Comparison of ENCODE assay signal across 18 cellular contexts in genomic region chr7:152132812-152133211, GRCh38.
A peak's percentile ranks its signal among the peaks of the same experiment; 100 is the strongest.
DNase-seq lines count a peak whose midpoint lies in the region; ATAC-seq, FAIRE-seq and TF ChIP-seq lines count a peak whose summit lies in the region.
"Had no signal": no experiment of that assay in that cellular context is flagged by ENCODE, and none has a peak within 500 bp of the region (broad histone marks: within the 10 kb centered on the region; RNA-seq: fewer than 3 reads in every experiment).

No MANE protein-coding gene starts in this region.

- no peak overlapping the region for H2AFZ ChIP-seq in endothelial cell of umbilical vein (ENCODE audit: low read depth, low read length)

- peak overlapping the region; percentile 30 for H3K27ac Mint-ChIP-seq in activated T-helper 17 cell treated with anti-CD3 and anti-CD28 coated beads, Interleukin-2, amount 50 U/mL, for 72 hours
- H3K27ac Mint-ChIP-seq in stimulated activated effector memory CD8-positive, alpha-beta T cell treated with anti-CD3 and anti-CD28 coated beads, Interleukin-12 subunit alpha, Interleukin-12 subunit beta, amount 100 ng/mL, for 72 hours: peak overlapping the region; percentile 62
- no peak overlapping the region for H3K27ac Mint-ChIP-seq in activated naive CD8-positive, alpha-beta T cell treated with anti-CD3 and anti-CD28 coated beads for 36 hours
- H3K27ac Mint-ChIP-seq: B cell had no signal

- peaks cover 53% of the 10 kb centered on the region for H3K36me3 ChIP-seq in left ventricle myocardium inferior
- H3K36me3 ChIP-seq in endothelial cell of umbilical vein (ENCODE audit: control insufficient read depth in 2 of 2, extremely low read depth in 1 of 2, insufficient read depth in 2 of 2, low read length in 2 of 2): peaks cover 0 to 20% of the 10 kb centered on the region in 2 experiments
- H3K36me3 ChIP-seq in upper lobe of right lung: peaks cover 50% of the 10 kb centered on the region

- no peak for TF ChIP-seq POLR2A in endothelial cell of umbilical vein (IDR thresholded peaks at IDR 0.05; ENCODE audit: low read depth, low read length)

- ATAC-seq in Right ventricle myocardium superior (ENCODE audit: poor library complexity) (peak; percentile 40), upper lobe of right lung (no peak)
- ATAC-seq in activated T-helper 17 cell treated with anti-CD3 and anti-CD28 coated beads, Interleukin-2, amount 50 U/mL, for 72 hours (replicated peaks): no peak
- ATAC-seq in stimulated activated effector memory CD8-positive, alpha-beta T cell treated with anti-CD3 and anti-CD28 coated beads, Interleukin-12 subunit alpha, Interleukin-12 subunit beta, amount 100 ng/mL, for 72 hours: no peak

- TF ChIP-seq CTCF in left ventricle myocardium inferior (IDR thresholded peaks at IDR 0.05; ENCODE audit: borderline replicate concordance) (no peak), endothelial cell of umbilical vein (IDR thresholded peaks at IDR 0.05; ENCODE audit: extremely low read depth in 1 of 2, insufficient read depth in 1 of 2, low read depth in 1 of 2, low read length in 2 of 2) (no peak), upper lobe of right lung (IDR thresholded peaks at IDR 0.05) (no peak)

- peaks cover 76% of the 10 kb centered on the region for H3K36me3 Mint-ChIP-seq in activated T-helper 17 cell treated with anti-CD3 and anti-CD28 coated beads, Interleukin-2, amount 50 U/mL, for 72 hours (ENCODE audit: low read depth)
- H3K36me3 Mint-ChIP-seq in stimulated activated effector memory CD8-positive, alpha-beta T cell treated with anti-CD3 and anti-CD28 coated beads, Interleukin-12 subunit alpha, Interleukin-12 subunit beta, amount 100 ng/mL, for 72 hours: peaks cover 77% of the 10 kb centered on the region
- H3K36me3 Mint-ChIP-seq in activated naive CD8-positive, alpha-beta T cell treated with anti-CD3 and anti-CD28 coated beads for 36 hours: peaks cover 19% of the 10 kb centered on the region

- H3K4me1 ChIP-seq in left ventricle myocardium inferior (peaks cover 37% of the 10 kb centered on the region), endothelial cell of umbilical vein (ENCODE audit: control insufficient read depth, extremely low read depth, insufficient read depth, low read length) (peaks cover 10% of the 10 kb centered on the region), upper lobe of right lung (no peaks in the 10 kb centered on the region)

- BruUV-seq in endothelial cell of umbilical vein (replicated peaks; lab: Mats Ljungman, UMichigan): no TSS peak

- no peaks in the 10 kb centered on the region for H3K4me1 Mint-ChIP-seq in activated T-helper 17 cell treated with anti-CD3 and anti-CD28 coated beads, Interleukin-2, amount 50 U/mL, for 72 hours
- peaks cover 13% of the 10 kb centered on the region for H3K4me1 Mint-ChIP-seq in stimulated activated effector memory CD8-positive, alpha-beta T cell treated with anti-CD3 and anti-CD28 coated beads, Interleukin-12 subunit alpha, Interleukin-12 subunit beta, amount 100 ng/mL, for 72 hours
- no peaks in the 10 kb centered on the region for H3K4me1 Mint-ChIP-seq in activated naive CD8-positive, alpha-beta T cell treated with anti-CD3 and anti-CD28 coated beads for 36 hours
- H3K4me1 Mint-ChIP-seq: B cell had no signal

- intact Hi-C loops in Right ventricle myocardium superior (cut with DNase I): no loop called here
- intact Hi-C loops in left ventricle myocardium inferior (cut with micrococcal nuclease): no loop called here
- intact Hi-C loops in endothelial cell of umbilical vein (cut with micrococcal nuclease): loop anchor here (5.0 kb wide), 1 partner anchor 106 kb away; the partner anchor contains the start of gene GALNT11
- intact Hi-C loops in upper lobe of right lung (cut with DNase I): no loop called here

- H3K9me1 ChIP-seq in endothelial cell of umbilical vein (replicated peaks; ENCODE audit: control insufficient read depth, extremely low read depth, insufficient read depth, low read length): no peaks in the 10 kb centered on the region

- H3K4me2 ChIP-seq in endothelial cell of umbilical vein (ENCODE audit: insufficient read depth, low read length): no peak overlapping the region

- no peaks in the 10 kb centered on the region for H3K9me3 Mint-ChIP-seq in activated T-helper 17 cell treated with anti-CD3 and anti-CD28 coated beads, Interleukin-2, amount 50 U/mL, for 72 hours
- no peaks in the 10 kb centered on the region for H3K9me3 Mint-ChIP-seq in stimulated activated effector memory CD8-positive, alpha-beta T cell treated with anti-CD3 and anti-CD28 coated beads, Interleukin-12 subunit alpha, Interleukin-12 subunit beta, amount 100 ng/mL, for 72 hours
- H3K9me3 Mint-ChIP-seq in activated naive CD8-positive, alpha-beta T cell treated with anti-CD3 and anti-CD28 coated beads for 36 hours: no peaks in the 10 kb centered on the region

- H3K27me3 Mint-ChIP-seq in activated T-helper 17 cell treated with anti-CD3 and anti-CD28 coated beads, Interleukin-2, amount 50 U/mL, for 72 hours: no peaks in the 10 kb centered on the region
- H3K27me3 Mint-ChIP-seq in activated naive CD8-positive, alpha-beta T cell treated with anti-CD3 and anti-CD28 coated beads for 36 hours: no peaks in the 10 kb centered on the region
- H3K27me3 Mint-ChIP-seq: B cell had no signal

- H3K27me3 ChIP-seq in left ventricle myocardium inferior (ENCODE audit: low read depth): no peaks in the 10 kb centered on the region
- H3K27me3 ChIP-seq in endothelial cell of umbilical vein (ENCODE audit: control insufficient read depth in 2 of 2, insufficient read depth in 2 of 2, low read length in 2 of 2): no peaks in the 10 kb centered on the region
- no peaks in the 10 kb centered on the region for H3K27me3 ChIP-seq in upper lobe of right lung

- CTCF ChIA-PET in endothelial cell of umbilical vein (lab: Charles Lee): interaction anchor here (0.9 to 1.4 kb wide), 2 partner anchors 28 to 56 kb away, joined by 3 read pairs; no protein-coding TSS in a partner anchor

- no peak overlapping the region for H3K27ac ChIP-seq in left ventricle myocardium inferior (replicated peaks)
- H3K27ac ChIP-seq in endothelial cell of umbilical vein (ENCODE audit: insufficient read depth, low read depth, low read length): no peak overlapping the region
- H3K27ac ChIP-seq in upper lobe of right lung: no peak overlapping the region

- no peak overlapping the region for H3K9ac ChIP-seq in endothelial cell of umbilical vein (replicated peaks; ENCODE audit: extremely low read depth, insufficient read depth, low read length)

- no peak for FAIRE-seq in endothelial cell of umbilical vein (lab: Jason Lieb, UNC)
- FAIRE-seq: A204.1, H54 had no signal

- dilution Hi-C loops in endothelial cell of umbilical vein (cut with MboI; ENCODE audit: extremely low pct_ligation_motif_present, low sequenced_read_pairs): no loop called here

- H4K20me1 ChIP-seq in endothelial cell of umbilical vein (replicated peaks; ENCODE audit: control insufficient read depth, extremely low read depth, insufficient read depth, low read length): no peaks in the 10 kb centered on the region

- DNase-seq in Right ventricle myocardium superior (no peak), left ventricle myocardium inferior (no peak), endothelial cell of umbilical vein (ENCODE audit: low read depth, low spot score) (peak; percentile 33), upper lobe of right lung (no peak), HUDEP-2 (lab: John Stamatoyannopoulos, UW; ENCODE audit: unreplicated experiment in 76 of 76) (no peak)
- DNase-seq in stimulated activated effector memory CD8-positive, alpha-beta T cell treated with anti-CD3 and anti-CD28 coated beads, Interleukin-12 subunit alpha, Interleukin-12 subunit beta, amount 100 ng/mL, for 72 hours (ENCODE audit: low spot score in 2 of 2): no peak
- no peak for DNase-seq in activated naive CD8-positive, alpha-beta T cell treated with anti-CD3 and anti-CD28 coated beads for 36 hours
- DNase-seq: IMR-90, MV-4-11, NCI-H1105 treated with DMSO at 0.1 percent for 48 hours, NCI-H2029 treated with DMSO at 0.1 percent for 48 hours, NCI-H226, NCI-H510A treated with DMSO at 0.1 percent for 48 hours, NCI-H748 treated with DMSO at 0.1 percent for 48 hours had no signal

- no peak overlapping the region for H3K4me3 ChIP-seq in left ventricle myocardium inferior
- no peak overlapping the region for H3K4me3 ChIP-seq in endothelial cell of umbilical vein (replicated peaks in 1 of 3; ENCODE audit: insufficient read depth in 1 of 3, low read depth in 1 of 3, low read length in 3 of 3)
- no peak overlapping the region for H3K4me3 ChIP-seq in upper lobe of right lung

- POLR2A ChIA-PET in endothelial cell of umbilical vein (lab: Charles Lee): no interaction called here

- no peak overlapping the region for H3K4me3 Mint-ChIP-seq in activated T-helper 17 cell treated with anti-CD3 and anti-CD28 coated beads, Interleukin-2, amount 50 U/mL, for 72 hours
- no peak overlapping the region for H3K4me3 Mint-ChIP-seq in stimulated activated effector memory CD8-positive, alpha-beta T cell treated with anti-CD3 and anti-CD28 coated beads, Interleukin-12 subunit alpha, Interleukin-12 subunit beta, amount 100 ng/mL, for 72 hours
- H3K4me3 Mint-ChIP-seq in activated naive CD8-positive, alpha-beta T cell treated with anti-CD3 and anti-CD28 coated beads for 36 hours: no peak overlapping the region
- H3K4me3 Mint-ChIP-seq: B cell had no signal

- no peaks in the 10 kb centered on the region for H3K9me3 ChIP-seq in left ventricle myocardium inferior (replicated peaks)
- H3K9me3 ChIP-seq in endothelial cell of umbilical vein (replicated peaks; ENCODE audit: control insufficient read depth, insufficient read depth, low read length): no peaks in the 10 kb centered on the region
- no peaks in the 10 kb centered on the region for H3K9me3 ChIP-seq in upper lobe of right lung

- no peaks in the 10 kb centered on the region for H3K79me2 ChIP-seq in endothelial cell of umbilical vein (ENCODE audit: control insufficient read depth, insufficient read depth, low read length)

TF ChIP-seq in endothelial cell of umbilical vein, 7 proteins besides CTCF, POLR2A, EP300 and RAD21:
- no peak for TF ChIP-seq MYC (IDR thresholded peaks at IDR 0.05; ENCODE audit: low read depth, low read length)
- no peak for TF ChIP-seq JUN (IDR thresholded peaks at IDR 0.05; ENCODE audit: borderline replicate concordance, insufficient read depth, insufficient read length, low read depth)
- no peak for TF ChIP-seq EZH2 (IDR thresholded peaks at IDR 0.05; ENCODE audit: borderline replicate concordance, low read depth, low read length, severe bottlenecking)
- no peak for TF ChIP-seq FOS (IDR thresholded peaks at IDR 0.05; ENCODE audit: borderline replicate concordance, insufficient read depth, low read length)
- TF ChIP-seq POLR2AphosphoS5 (IDR thresholded peaks at IDR 0.05; ENCODE audit: insufficient read depth, low read depth, low read length): no peak
- no peak for TF ChIP-seq MAX (IDR thresholded peaks at IDR 0.05; ENCODE audit: insufficient read depth, insufficient read length)
- TF ChIP-seq GATA2 (IDR thresholded peaks at IDR 0.05; ENCODE audit: insufficient read depth, insufficient read length, low read depth, low read length): no peak
